19 cellular contexts compared by ENCODE assay signal in genomic region chr15:49645277-49645676, GRCh38. TPM values are rescaled to one million over a fixed set of nuclear protein-coding genes. Genes with fewer than 3 reads are reported as not detected.
DNase-seq lines count a peak whose midpoint lies in the region; ATAC-seq and TF ChIP-seq lines count a peak whose summit lies in the region.
"Had no signal": no experiment of that assay in that cellular context is flagged by ENCODE, and none has a peak within 500 bp of the region (broad histone marks: within the 10 kb centered on the region; RNA-seq: fewer than 3 reads in every experiment).

No MANE protein-coding gene starts in this region.

- intact Hi-C loops in IMR-90 (cut with micrococcal nuclease), result no loop called here

- H3K27ac ChIP-seq in IMR-90 (ENCODE audit: insufficient read depth, low read length), result no peak overlapping the region
- H3K27ac ChIP-seq in coronary artery, result peak overlapping the region; percentile 4 to 9
- H3K27ac ChIP-seq in skeletal muscle tissue (ENCODE audit: low read depth, low read length), result peak overlapping the region; percentile 36
- H3K27ac ChIP-seq: SJCRH30 had no signal

- no peak overlapping the region for H2BK20ac ChIP-seq in IMR-90 (ENCODE audit: low read depth, low read length)

- no TSS peak for BruUV-seq in IMR-90 (replicated peaks; lab: Mats Ljungman, UMichigan)

- H2BK5ac ChIP-seq in IMR-90 (ENCODE audit: low read depth, low read length, poor library complexity, severe bottlenecking), result peak overlapping the region; percentile 48

- no peak overlapping the region for H3K9ac ChIP-seq in IMR-90 (ENCODE audit: low read depth, low read length)
- no peak overlapping the region for H3K9ac ChIP-seq in skeletal muscle tissue (ENCODE audit: low read depth in 1 of 3, low read length in 3 of 3)

- in situ Hi-C loops in IMR-90 (cut with MboI; ENCODE audit: low sequenced_read_pairs), result no loop called here

- no peak overlapping the region for H4K91ac ChIP-seq in IMR-90 (ENCODE audit: insufficient read depth, low read depth, low read length)

- H3K27me3 ChIP-seq in IMR-90 (ENCODE audit: control insufficient read depth, insufficient read depth, low read length) (no peaks in the 10 kb centered on the region), skeletal muscle tissue (ENCODE audit: control insufficient read depth in 3 of 3, insufficient read depth in 3 of 3, low read length in 3 of 3) (no peaks in the 10 kb centered on the region)
- H3K27me3 ChIP-seq: SJCRH30 had no signal

- no peak for TF ChIP-seq POLR2A in IMR-90 (IDR thresholded peaks at IDR 0.05; ENCODE audit: low read depth, low read length)

- H3K4me3 ChIP-seq in IMR-90 (ENCODE audit: insufficient read depth, low read depth, low read length) (no peak overlapping the region), coronary artery (no peak overlapping the region), skeletal muscle tissue (ENCODE audit: low read length in 3 of 3) (no peak overlapping the region)
- H3K4me3 ChIP-seq: SJCRH30 had no signal

- H2AFZ ChIP-seq in IMR-90 (replicated peaks; ENCODE audit: low read length, poor library complexity), result no peak overlapping the region

- H3K18ac ChIP-seq in IMR-90 (ENCODE audit: low read depth, low read length), result no peak overlapping the region

- peaks cover 2% of the 10 kb centered on the region; the same call in 1 of the 2 replicates for H3K9me1 ChIP-seq in IMR-90 (ENCODE audit: insufficient read depth, low read length)

- peak; percentile 56 for ATAC-seq in IMR-90 (ENCODE audit: low read depth)
- ATAC-seq in left lobe of liver, result peak; percentile 70
- ATAC-seq in HG03139 (IDR thresholded peaks at IDR 0.05; ENCODE audit: unreplicated experiment), result no peak
- ATAC-seq: activated naive CD8-positive, alpha-beta T cell treated with anti-CD3 and anti-CD28 coated beads, Interleukin-2, amount 50 U/mL, for 24 hours; T-helper 17 cell had no signal

- no peaks in the 10 kb centered on the region for H4K20me1 ChIP-seq in IMR-90 (ENCODE audit: insufficient read depth, low read length)

- DNase-seq in IMR-90, result peak; percentile 47
- DNase-seq in coronary artery (ENCODE audit: low spot score), result no peak
- DNase-seq in left lobe of liver (ENCODE audit: low spot score), result no peak
- no peak for DNase-seq in activated CD4-positive, alpha-beta T cell treated with anti-CD3 and anti-CD28 coated beads, Interleukin-2, amount 50 U/mL, for 1 hour
- no peak for DNase-seq in NCI-H748 treated with DMSO at 0.1 percent for 48 hours (lab: John Stamatoyannopoulos, UW)
- DNase-seq in LoVo (ENCODE audit: low spot score), result no peak
- DNase-seq: activated CD4-positive, alpha-beta T cell treated with anti-CD3 and anti-CD28 coated beads, Interleukin-2, amount 50 U/mL, for 4 hours; activated CD8-positive, alpha-beta memory T cell treated with anti-CD3 and anti-CD28 coated beads, Interleukin-2, amount 50 U/mL, for 4 hours; activated effector memory CD4-positive, alpha-beta T cell treated with anti-CD3 and anti-CD28 coated beads, Interleukin-2, amount 50 U/mL, for 16 hours; activated naive CD8-positive, alpha-beta T cell treated with anti-CD3 and anti-CD28 coated beads, Interleukin-2, amount 50 U/mL, for 24 hours; foreskin melanocyte; GOT3; NCI-H1417 treated with DMSO at 0.1 percent for 48 hours; NCI-H2107; stimulated activated CD4-positive, alpha-beta T cell treated with anti-CD3 and anti-CD28 coated beads, Interleukin-15, amount 100 ng/mL, for 24 hours; T-helper 17 cell had no signal

- H3K56ac ChIP-seq in IMR-90 (ENCODE audit: extremely low read depth, insufficient read depth, low read length), result no peak overlapping the region

- no peak overlapping the region for H4K8ac ChIP-seq in IMR-90 (ENCODE audit: low read depth in 2 of 2, low read length in 2 of 2)

- dilution Hi-C loops in IMR-90 (cut with HindIII; ENCODE audit: low sequenced_read_pairs, unreplicated experiment), result no loop called here

- no peak for TF ChIP-seq CTCF in IMR-90 (conservative IDR thresholded peaks at IDR 0.05; ENCODE audit: low read depth, low read length)
- TF ChIP-seq CTCF in coronary artery (IDR thresholded peaks at IDR 0.05), result no peak

- H4K5ac ChIP-seq in IMR-90 (ENCODE audit: low read depth, low read length), result no peak overlapping the region

- H3K4me2 ChIP-seq in IMR-90 (ENCODE audit: low read depth, low read length), result no peak overlapping the region

- CTCF ChIA-PET in IMR-90 (lab: Yijun Ruan, JAX), result interaction anchor here (0.5 kb wide), 1 partner anchor 923 kb away, joined by 5 read pairs; no protein-coding TSS in a partner anchor

- no peak overlapping the region for H2AK9ac ChIP-seq in IMR-90 (replicated peaks; ENCODE audit: low read depth, low read length, poor library complexity)

- peaks cover 10% of the 10 kb centered on the region for H3K36me3 ChIP-seq in IMR-90 (ENCODE audit: control insufficient read depth, insufficient read depth, low read length)
- H3K36me3 ChIP-seq in skeletal muscle tissue (ENCODE audit: control insufficient read depth in 3 of 3, insufficient read depth in 3 of 3, low read length in 3 of 3), result peaks cover 2 to 6% (median 3%) of the 10 kb centered on the region in 3 donors

- TF ChIP-seq RAD21 in IMR-90 (IDR thresholded peaks at IDR 0.05; ENCODE audit: low read length), result no peak

- POLR2A ChIA-PET in IMR-90 (lab: Charles Lee; ENCODE audit: unreplicated experiment), result interaction anchor here (0.6 kb wide), 1 partner anchor 358 kb away, joined by 5 read pairs; no protein-coding TSS in a partner anchor

- H3K23ac ChIP-seq in IMR-90 (ENCODE audit: low read depth, low read length), result no peak overlapping the region

- H2BK120ac ChIP-seq in IMR-90 (ENCODE audit: low read depth, low read length), result no peak overlapping the region

- no peak overlapping the region for H2BK15ac ChIP-seq in IMR-90 (ENCODE audit: low read depth, low read length)

- H3K4me1 ChIP-seq in IMR-90 (ENCODE audit: control insufficient read depth, insufficient read depth, low read length) (peaks cover 12% of the 10 kb centered on the region), skeletal muscle tissue (ENCODE audit: control insufficient read depth in 3 of 3, insufficient read depth in 3 of 3, low read length in 3 of 3) (peaks cover 4 to 11% (median 7%) of the 10 kb centered on the region in 3 donors)
- H3K4me1 ChIP-seq: SJCRH30 had no signal

- H3K9me3 ChIP-seq in IMR-90 (ENCODE audit: control insufficient read depth, insufficient read depth, low read length), result no peaks in the 10 kb centered on the region
- H3K9me3 ChIP-seq in skeletal muscle tissue (ENCODE audit: control insufficient read depth in 3 of 3, low read length in 3 of 3), result no peaks in the 10 kb centered on the region

- no peak overlapping the region for H3K4ac ChIP-seq in IMR-90 (ENCODE audit: low read depth, low read length)

- H2AK5ac ChIP-seq in IMR-90 (ENCODE audit: low read depth, low read length), result no peak overlapping the region

- H3K79me1 ChIP-seq in IMR-90 (ENCODE audit: low read depth in 1 of 2, low read length in 2 of 2), result peaks cover 6 to 17% of the 10 kb centered on the region in 2 experiments; a peak in 2 of 4 replicates

- H3K14ac ChIP-seq in IMR-90 (replicated peaks; ENCODE audit: low read depth, low read length), result no peak overlapping the region

TF ChIP-seq in IMR-90, 13 proteins besides CTCF, POLR2A, EP300 and RAD21:
- TF ChIP-seq MAFK (IDR thresholded peaks at IDR 0.05; ENCODE audit: low read depth, low read length) (no peak), MXI1 (IDR thresholded peaks at IDR 0.05; ENCODE audit: borderline replicate concordance, low read depth, low read length) (no peak), FOS (IDR thresholded peaks at IDR 0.05; ENCODE audit: low read depth, low read length) (no peak), CEBPB (IDR thresholded peaks at IDR 0.05; ENCODE audit: low read depth, low read length) (no peak), ELK1 (IDR thresholded peaks at IDR 0.05; ENCODE audit: borderline replicate concordance, low read depth, low read length) (no peak), SMC3 (IDR thresholded peaks at IDR 0.05; ENCODE audit: low read depth, low read length) (no peak), RCOR1 (IDR thresholded peaks at IDR 0.05; ENCODE audit: insufficient replicate concordance, low read length) (no peak), CHD1 (IDR thresholded peaks at IDR 0.05; ENCODE audit: low read depth, low read length) (no peak), USF2 (IDR thresholded peaks at IDR 0.05; ENCODE audit: low read depth, low read length) (no peak), MAZ (IDR thresholded peaks at IDR 0.05; ENCODE audit: borderline replicate concordance, low read depth, low read length) (no peak), BHLHE40 (IDR thresholded peaks at IDR 0.05; ENCODE audit: low read depth, low read length) (no peak)

RNA-seq across cellular contexts. Expression of gene DTWD1, which starts 24.4 kb away (rescaled TPM):
- total RNA-seq in IMR-90 (2012; rRNA removed) (20.1 and 24.4 TPM in 2 replicates), left lobe of liver (9.8 TPM), skeletal muscle tissue (31.8 TPM)
- 12.6 and 19.9 TPM in 2 replicates for polyA plus RNA-seq in IMR-90 (2012; rRNA removed)
- 1.4 and 2.0 TPM in 2 replicates for polyA plus RNA-seq in IMR-90 (2012; cell fraction: cytosol; rRNA removed)
- 1.4 and 20.7 TPM in 2 replicates for polyA plus RNA-seq in IMR-90 (2012; cell fraction: nucleus; rRNA removed; ENCODE audit: low replicate concordance)

RNA-seq across cellular contexts. Expression of gene FAM227B, which starts 24.7 kb away (rescaled TPM):
- total RNA-seq in IMR-90 (2012; rRNA removed), result 1.8 and 2.5 TPM in 2 replicates
- 2.6 and 3.0 TPM in 2 replicates for polyA plus RNA-seq in IMR-90 (2012; rRNA removed)
- 0.36 and 0.40 TPM in 2 replicates for polyA plus RNA-seq in IMR-90 (2012; cell fraction: cytosol; rRNA removed)
- polyA plus RNA-seq in IMR-90 (2012; cell fraction: nucleus; rRNA removed; ENCODE audit: low replicate concordance), result 0.36 and 1.4 TPM in 2 replicates
- total RNA-seq in left lobe of liver, result 2.6 TPM
- 7.8 TPM for total RNA-seq in skeletal muscle tissue
